1 cellular context compared by ENCODE assay signal in genomic region chr11:60906132-60906972, GRCh38.
A peak's percentile ranks its signal among the peaks of the same experiment; 100 is the strongest.
TF ChIP-seq lines count a peak whose summit lies in the region.

Gene PRPF19, minus strand, starts transcription at chr11:60906585. Its CDS starts 203 bp downstream, at chr11:60906382.

TF ChIP-seq in K562, 482 proteins besides CTCF, POLR2A, EP300 and RAD21 (continued from another document and continues in another):
- TF ChIP-seq ZNF318 (IDR thresholded peaks at IDR 0.05; ENCODE audit: borderline replicate concordance in 1 of 2, low read depth in 1 of 2) (no peak), MTA1 (IDR thresholded peaks at IDR 0.05; ENCODE audit: borderline replicate concordance) (no peak), ZNF311 (CRISPR knock-in tag; IDR thresholded peaks at IDR 0.05) (no peak), ZNF551 (CRISPR knock-in tag; IDR thresholded peaks at IDR 0.05) (no peak), TCF7 (IDR thresholded peaks at IDR 0.05; ENCODE audit: borderline replicate concordance) (no peak), TEAD1 (CRISPR knock-in tag; IDR thresholded peaks at IDR 0.05) (peak in 1 of 2 experiments; percentile 88; a peak in 1 of 4 replicates), HOMEZ (CRISPR knock-in tag; IDR thresholded peaks at IDR 0.05) (no peak), BDP1 (IDR thresholded peaks at IDR 0.05; ENCODE audit: insufficient read depth, insufficient read length) (no peak), ERF (CRISPR knock-in tag; IDR thresholded peaks at IDR 0.05) (no peak), ZBTB26 (CRISPR knock-in tag; IDR thresholded peaks at IDR 0.05) (no peak), MEIS2 (IDR thresholded peaks at IDR 0.05; ENCODE audit: partially characterized antibody) (peak; percentile 41), SMARCA4 (IDR thresholded peaks at IDR 0.05) (no peak), NR4A1 (CRISPR knock-in tag; IDR thresholded peaks at IDR 0.05) (no peak), NR4A1 (tag; IDR thresholded peaks at IDR 0.05) (no peak), RBM34 (IDR thresholded peaks at IDR 0.05; ENCODE audit: borderline replicate concordance, insufficient read depth, low read length) (no peak), EGR1 (conservative IDR thresholded peaks at IDR 0.05) (no peak), KAT2B (IDR thresholded peaks at IDR 0.05; ENCODE audit: low read depth, low read length) (no peak), ETV5 (CRISPR knock-in tag; IDR thresholded peaks at IDR 0.05; ENCODE audit: low read depth) (peak; percentile 77; the same call in 1 of the 2 replicates), RBM39 (optimal IDR thresholded peaks at IDR 0.05; ENCODE audit: low read depth, low read length) (no peak), HDGF (IDR thresholded peaks at IDR 0.05) (no peak)
- TF ChIP-seq, protein P1, sequence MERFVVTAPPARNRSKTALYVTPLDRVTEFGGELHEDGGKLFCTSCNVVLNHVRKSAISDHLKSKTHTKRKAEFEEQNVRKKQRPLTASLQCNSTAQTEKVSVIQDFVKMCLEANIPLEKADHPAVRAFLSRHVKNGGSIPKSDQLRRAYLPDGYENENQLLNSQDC (CRISPR knock-in tag; IDR thresholded peaks at IDR 0.05), result no peak
- TF ChIP-seq, protein P2, sequence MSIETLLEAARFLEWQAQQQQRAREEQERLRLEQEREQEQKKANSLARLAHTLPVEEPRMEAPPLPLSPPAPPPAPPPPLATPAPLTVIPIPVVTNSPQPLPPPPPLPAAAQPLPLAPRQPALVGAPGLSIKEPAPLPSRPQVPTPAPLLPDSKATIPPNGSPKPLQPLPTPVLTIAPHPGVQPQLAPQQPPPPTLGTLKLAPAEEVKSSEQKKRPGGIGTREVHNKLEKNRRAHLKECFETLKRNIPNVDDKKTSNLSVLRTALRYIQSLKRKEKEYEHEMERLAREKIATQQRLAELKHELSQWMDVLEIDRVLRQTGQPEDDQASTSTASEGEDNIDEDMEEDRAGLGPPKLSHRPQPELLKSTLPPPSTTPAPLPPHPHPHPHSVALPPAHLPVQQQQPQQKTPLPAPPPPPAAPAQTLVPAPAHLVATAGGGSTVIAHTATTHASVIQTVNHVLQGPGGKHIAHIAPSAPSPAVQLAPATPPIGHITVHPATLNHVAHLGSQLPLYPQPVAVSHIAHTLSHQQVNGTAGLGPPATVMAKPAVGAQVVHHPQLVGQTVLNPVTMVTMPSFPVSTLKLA (conservative IDR thresholded peaks at IDR 0.05), result peak; percentile 91 to 94
- TF ChIP-seq, protein P3, sequence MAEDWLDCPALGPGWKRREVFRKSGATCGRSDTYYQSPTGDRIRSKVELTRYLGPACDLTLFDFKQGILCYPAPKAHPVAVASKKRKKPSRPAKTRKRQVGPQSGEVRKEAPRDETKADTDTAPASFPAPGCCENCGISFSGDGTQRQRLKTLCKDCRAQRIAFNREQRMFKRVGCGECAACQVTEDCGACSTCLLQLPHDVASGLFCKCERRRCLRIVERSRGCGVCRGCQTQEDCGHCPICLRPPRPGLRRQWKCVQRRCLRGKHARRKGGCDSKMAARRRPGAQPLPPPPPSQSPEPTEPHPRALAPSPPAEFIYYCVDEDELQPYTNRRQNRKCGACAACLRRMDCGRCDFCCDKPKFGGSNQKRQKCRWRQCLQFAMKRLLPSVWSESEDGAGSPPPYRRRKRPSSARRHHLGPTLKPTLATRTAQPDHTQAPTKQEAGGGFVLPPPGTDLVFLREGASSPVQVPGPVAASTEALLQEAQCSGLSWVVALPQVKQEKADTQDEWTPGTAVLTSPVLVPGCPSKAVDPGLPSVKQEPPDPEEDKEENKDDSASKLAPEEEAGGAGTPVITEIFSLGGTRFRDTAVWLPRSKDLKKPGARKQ (CRISPR knock-in tag; IDR thresholded peaks at IDR 0.05), result no peak
- TF ChIP-seq, protein P4, sequence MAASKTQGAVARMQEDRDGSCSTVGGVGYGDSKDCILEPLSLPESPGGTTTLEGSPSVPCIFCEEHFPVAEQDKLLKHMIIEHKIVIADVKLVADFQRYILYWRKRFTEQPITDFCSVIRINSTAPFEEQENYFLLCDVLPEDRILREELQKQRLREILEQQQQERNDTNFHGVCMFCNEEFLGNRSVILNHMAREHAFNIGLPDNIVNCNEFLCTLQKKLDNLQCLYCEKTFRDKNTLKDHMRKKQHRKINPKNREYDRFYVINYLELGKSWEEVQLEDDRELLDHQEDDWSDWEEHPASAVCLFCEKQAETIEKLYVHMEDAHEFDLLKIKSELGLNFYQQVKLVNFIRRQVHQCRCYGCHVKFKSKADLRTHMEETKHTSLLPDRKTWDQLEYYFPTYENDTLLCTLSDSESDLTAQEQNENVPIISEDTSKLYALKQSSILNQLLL (CRISPR knock-in tag; IDR thresholded peaks at IDR 0.05; ENCODE audit: borderline replicate concordance), result no peak
- TF ChIP-seq, protein P5, sequence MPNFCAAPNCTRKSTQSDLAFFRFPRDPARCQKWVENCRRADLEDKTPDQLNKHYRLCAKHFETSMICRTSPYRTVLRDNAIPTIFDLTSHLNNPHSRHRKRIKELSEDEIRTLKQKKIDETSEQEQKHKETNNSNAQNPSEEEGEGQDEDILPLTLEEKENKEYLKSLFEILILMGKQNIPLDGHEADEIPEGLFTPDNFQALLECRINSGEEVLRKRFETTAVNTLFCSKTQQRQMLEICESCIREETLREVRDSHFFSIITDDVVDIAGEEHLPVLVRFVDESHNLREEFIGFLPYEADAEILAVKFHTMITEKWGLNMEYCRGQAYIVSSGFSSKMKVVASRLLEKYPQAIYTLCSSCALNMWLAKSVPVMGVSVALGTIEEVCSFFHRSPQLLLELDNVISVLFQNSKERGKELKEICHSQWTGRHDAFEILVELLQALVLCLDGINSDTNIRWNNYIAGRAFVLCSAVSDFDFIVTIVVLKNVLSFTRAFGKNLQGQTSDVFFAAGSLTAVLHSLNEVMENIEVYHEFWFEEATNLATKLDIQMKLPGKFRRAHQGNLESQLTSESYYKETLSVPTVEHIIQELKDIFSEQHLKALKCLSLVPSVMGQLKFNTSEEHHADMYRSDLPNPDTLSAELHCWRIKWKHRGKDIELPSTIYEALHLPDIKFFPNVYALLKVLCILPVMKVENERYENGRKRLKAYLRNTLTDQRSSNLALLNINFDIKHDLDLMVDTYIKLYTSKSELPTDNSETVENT (CRISPR knock-in tag; IDR thresholded peaks at IDR 0.05), result 0 out of 2 replicates have a peak, but pooled peaks have one; percentile 47
- TF ChIP-seq, protein P6, sequence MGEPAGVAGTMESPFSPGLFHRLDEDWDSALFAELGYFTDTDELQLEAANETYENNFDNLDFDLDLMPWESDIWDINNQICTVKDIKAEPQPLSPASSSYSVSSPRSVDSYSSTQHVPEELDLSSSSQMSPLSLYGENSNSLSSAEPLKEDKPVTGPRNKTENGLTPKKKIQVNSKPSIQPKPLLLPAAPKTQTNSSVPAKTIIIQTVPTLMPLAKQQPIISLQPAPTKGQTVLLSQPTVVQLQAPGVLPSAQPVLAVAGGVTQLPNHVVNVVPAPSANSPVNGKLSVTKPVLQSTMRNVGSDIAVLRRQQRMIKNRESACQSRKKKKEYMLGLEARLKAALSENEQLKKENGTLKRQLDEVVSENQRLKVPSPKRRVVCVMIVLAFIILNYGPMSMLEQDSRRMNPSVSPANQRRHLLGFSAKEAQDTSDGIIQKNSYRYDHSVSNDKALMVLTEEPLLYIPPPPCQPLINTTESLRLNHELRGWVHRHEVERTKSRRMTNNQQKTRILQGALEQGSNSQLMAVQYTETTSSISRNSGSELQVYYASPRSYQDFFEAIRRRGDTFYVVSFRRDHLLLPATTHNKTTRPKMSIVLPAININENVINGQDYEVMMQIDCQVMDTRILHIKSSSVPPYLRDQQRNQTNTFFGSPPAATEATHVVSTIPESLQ (CRISPR knock-in tag; IDR thresholded peaks at IDR 0.05), result peak; percentile 87; the same call in 1 of the 2 replicates
- TF ChIP-seq, protein P7, sequence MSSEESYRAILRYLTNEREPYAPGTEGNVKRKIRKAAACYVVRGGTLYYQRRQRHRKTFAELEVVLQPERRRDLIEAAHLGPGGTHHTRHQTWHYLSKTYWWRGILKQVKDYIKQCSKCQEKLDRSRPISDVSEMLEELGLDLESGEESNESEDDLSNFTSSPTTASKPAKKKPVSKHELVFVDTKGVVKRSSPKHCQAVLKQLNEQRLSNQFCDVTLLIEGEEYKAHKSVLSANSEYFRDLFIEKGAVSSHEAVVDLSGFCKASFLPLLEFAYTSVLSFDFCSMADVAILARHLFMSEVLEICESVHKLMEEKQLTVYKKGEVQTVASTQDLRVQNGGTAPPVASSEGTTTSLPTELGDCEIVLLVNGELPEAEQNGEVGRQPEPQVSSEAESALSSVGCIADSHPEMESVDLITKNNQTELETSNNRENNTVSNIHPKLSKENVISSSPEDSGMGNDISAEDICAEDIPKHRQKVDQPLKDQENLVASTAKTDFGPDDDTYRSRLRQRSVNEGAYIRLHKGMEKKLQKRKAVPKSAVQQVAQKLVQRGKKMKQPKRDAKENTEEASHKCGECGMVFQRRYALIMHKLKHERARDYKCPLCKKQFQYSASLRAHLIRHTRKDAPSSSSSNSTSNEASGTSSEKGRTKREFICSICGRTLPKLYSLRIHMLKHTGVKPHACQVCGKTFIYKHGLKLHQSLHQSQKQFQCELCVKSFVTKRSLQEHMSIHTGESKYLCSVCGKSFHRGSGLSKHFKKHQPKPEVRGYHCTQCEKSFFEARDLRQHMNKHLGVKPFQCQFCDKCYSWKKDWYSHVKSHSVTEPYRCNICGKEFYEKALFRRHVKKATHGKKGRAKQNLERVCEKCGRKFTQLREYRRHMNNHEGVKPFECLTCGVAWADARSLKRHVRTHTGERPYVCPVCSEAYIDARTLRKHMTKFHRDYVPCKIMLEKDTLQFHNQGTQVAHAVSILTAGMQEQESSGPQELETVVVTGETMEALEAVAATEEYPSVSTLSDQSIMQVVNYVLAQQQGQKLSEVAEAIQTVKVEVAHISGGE (CRISPR knock-in tag; IDR thresholded peaks at IDR 0.05), result peak in 2 of 3 experiments; percentile 74 to 90; a peak in 5 of 6 replicates
